In genomic region chr4:173246719-173247118, GRCh38 we compare ENCODE assay signal across 12 cellular contexts.
DNase-seq lines count a peak whose midpoint lies in the region; ATAC-seq lines count a peak whose summit lies in the region.
"Had no signal": no experiment of that assay in that cellular context is flagged by ENCODE, and none has a peak within 500 bp of the region (broad histone marks: within the 10 kb centered on the region; RNA-seq: fewer than 3 reads in every experiment).

No MANE protein-coding gene starts in this region.

- ATAC-seq in GM19351 (IDR thresholded peaks at IDR 0.05; ENCODE audit: unreplicated experiment) = peak; percentile 47
- peak; percentile 46 for ATAC-seq in HG02981 (IDR thresholded peaks at IDR 0.05; ENCODE audit: unreplicated experiment)

- DNase-seq in DMS 273 (lab: John Stamatoyannopoulos, UW; ENCODE audit: unreplicated experiment) = peak; percentile 63
- peak; percentile 84 for DNase-seq in NCI-H69 (lab: John Stamatoyannopoulos, UW)
- DNase-seq in activated CD8-positive, alpha-beta memory T cell treated with anti-CD3 and anti-CD28 coated beads for 24 hours = no peak
- DNase-seq in epidermal melanocyte (ENCODE audit: insufficient read length, low spot score) = no peak
- DNase-seq in globus pallidus (ENCODE audit: low spot score) = no peak
- DNase-seq in EL = no peak
- DNase-seq: MM.1S; occipital lobe; Right ventricle myocardium superior; stimulated activated CD4-positive, alpha-beta T cell treated with anti-CD3 and anti-CD28 coated beads, Interleukin-2, amount 100 ng/mL, for 24 hours had no signal

Comparison
In these comparisons a context has a peak if more than half of its experiments do, and no peak if none do; other contexts are left out.
1. DNase-seq: peak in DMS 273 (single experiment) and NCI-H69 (single experiment); none in activated CD8-positive, alpha-beta memory T cell treated with anti-CD3 and anti-CD28 coated beads for 24 hours (single experiment), epidermal melanocyte (single experiment), globus pallidus (single experiment) and EL (single experiment).